Comparison of ENCODE assay signal across 27 cellular contexts in genomic region chr4:146054676-146055075, GRCh38.
DNase-seq lines count a peak whose midpoint lies in the region; ATAC-seq and TF ChIP-seq lines count a peak whose summit lies in the region.
"Had no signal": no experiment of that assay in that cellular context is flagged by ENCODE, and none has a peak within 500 bp of the region (broad histone marks: within the 10 kb centered on the region; RNA-seq: fewer than 3 reads in every experiment).

No MANE protein-coding gene starts in this region.

- H2AFZ ChIP-seq in DND-41 (ENCODE audit: low read depth, low read length) (no peak overlapping the region), mammary epithelial cell (ENCODE audit: low read depth, low read length) (peak overlapping the region; percentile 74)
- H2AFZ ChIP-seq: hepatocyte had no signal

- H3K27me3 ChIP-seq in DND-41 (ENCODE audit: insufficient read depth, low read length, poor library complexity) (no peaks in the 10 kb centered on the region), mammary epithelial cell (ENCODE audit: insufficient read depth, low read length) (no peaks in the 10 kb centered on the region)
- H3K27me3 ChIP-seq: BLaER1, hepatocyte, right lobe of liver, SJCRH30, upper lobe of left lung had no signal

- no peak for ATAC-seq in DND-41 (ENCODE audit: insufficient read depth, low read depth)
- ATAC-seq in GM18861 (IDR thresholded peaks at IDR 0.05; ENCODE audit: unreplicated experiment) = peak; percentile 33
- peak; percentile 46 for ATAC-seq in HG03432 (IDR thresholded peaks at IDR 0.05; ENCODE audit: unreplicated experiment)
- no peak for ATAC-seq in HG02938 (IDR thresholded peaks at IDR 0.05; ENCODE audit: unreplicated experiment)
- ATAC-seq: activated naive CD4-positive, alpha-beta T cell treated with anti-CD3 and anti-CD28 coated beads, Interleukin-2, amount 50 U/mL, for 72 hours; Panc1; right lobe of liver had no signal

- TF ChIP-seq CTCF in DND-41 (IDR thresholded peaks at IDR 0.05; ENCODE audit: borderline replicate concordance, extremely low read depth, low read length, poor library complexity, severe bottlenecking) = no peak
- TF ChIP-seq CTCF in mammary epithelial cell (conservative IDR thresholded peaks at IDR 0.05 in 1 of 2, IDR thresholded peaks at IDR 0.05 in 1 of 2; ENCODE audit: extremely low read depth in 1 of 2, insufficient read depth in 1 of 2, low read depth in 1 of 2, low read length in 2 of 2) = no peak

- H4K20me1 ChIP-seq in DND-41 (ENCODE audit: insufficient read depth, low read length) (no peaks in the 10 kb centered on the region), mammary epithelial cell (ENCODE audit: insufficient read depth, low read length) (no peaks in the 10 kb centered on the region)
- H4K20me1 ChIP-seq: BLaER1 had no signal

- no peak overlapping the region for H3K27ac Mint-ChIP-seq in activated naive CD8-positive, alpha-beta T cell treated with anti-CD3 and anti-CD28 coated beads for 36 hours
- H3K27ac Mint-ChIP-seq: immature natural killer cell, nephron had no signal

- intact Hi-C loops in mammary epithelial cell (cut with micrococcal nuclease) = no loop called here

- no peak overlapping the region for H3K4me3 ChIP-seq in DND-41 (ENCODE audit: low read depth in 1 of 2, low read length in 2 of 2)
- no peak overlapping the region for H3K4me3 ChIP-seq in mammary epithelial cell (replicated peaks in 1 of 3; ENCODE audit: insufficient read depth in 1 of 3, low read depth in 2 of 3, low read length in 3 of 3)
- H3K4me3 ChIP-seq: BLaER1, hepatocyte, left ventricle myocardium inferior, right lobe of liver, SJCRH30, upper lobe of left lung had no signal

- DNase-seq in DND-41 (peak; percentile 4), mammary epithelial cell (peak; percentile 46), DMS53 treated with DMSO at 0.1 percent for 48 hours (lab: John Stamatoyannopoulos, UW; ENCODE audit: unreplicated experiment) (no peak), DMS 273 treated with DMSO at 0.1 percent for 48 hours (lab: John Stamatoyannopoulos, UW) (no peak)
- no peak for DNase-seq in activated naive CD8-positive, alpha-beta T cell treated with anti-CD3 and anti-CD28 coated beads for 36 hours
- DNase-seq: ACHN; activated CD4-positive, alpha-beta T cell treated with anti-CD3 and anti-CD28 coated beads for 4 hours; Caco-2; erythroblast; GOT3; immature natural killer cell; KG1; left ventricle myocardium inferior; NCI-H1694; NCI-H774; right lobe of liver; SJCRH30; T-helper 1 cell; upper lobe of left lung had no signal

- CTCF ChIA-PET in mammary epithelial cell (lab: Charles Lee; ENCODE audit: low non-redundant PET) = no interaction called here

- H3K4me1 Mint-ChIP-seq in activated naive CD8-positive, alpha-beta T cell treated with anti-CD3 and anti-CD28 coated beads for 36 hours = no peaks in the 10 kb centered on the region
- H3K4me1 Mint-ChIP-seq: immature natural killer cell, nephron had no signal

- no peaks in the 10 kb centered on the region for H3K36me3 ChIP-seq in DND-41 (ENCODE audit: insufficient read depth, low read length)
- no peaks in the 10 kb centered on the region for H3K36me3 ChIP-seq in mammary epithelial cell (ENCODE audit: insufficient read depth, low read length)
- H3K36me3 ChIP-seq: BLaER1, left ventricle myocardium inferior, right lobe of liver, SJCRH30, upper lobe of left lung had no signal

- no peaks in the 10 kb centered on the region for H3K9me3 Mint-ChIP-seq in activated naive CD8-positive, alpha-beta T cell treated with anti-CD3 and anti-CD28 coated beads for 36 hours
- H3K9me3 Mint-ChIP-seq: activated naive CD4-positive, alpha-beta T cell treated with anti-CD3 and anti-CD28 coated beads, Interleukin-2, amount 50 U/mL, for 72 hours; nephron had no signal

- no peaks in the 10 kb centered on the region for H3K79me2 ChIP-seq in DND-41 (ENCODE audit: insufficient read depth, low read length)
- no peaks in the 10 kb centered on the region for H3K79me2 ChIP-seq in mammary epithelial cell (ENCODE audit: insufficient read depth, low read length)
- H3K79me2 ChIP-seq: hepatocyte had no signal

- H3K4me1 ChIP-seq in DND-41 (ENCODE audit: insufficient read depth, low read length) (no peaks in the 10 kb centered on the region), mammary epithelial cell (ENCODE audit: insufficient read depth, low read length) (peaks cover 19% of the 10 kb centered on the region)
- H3K4me1 ChIP-seq: Caco-2, left ventricle myocardium inferior, right lobe of liver, SJCRH30, upper lobe of left lung had no signal

- no peaks in the 10 kb centered on the region for H3K27me3 Mint-ChIP-seq in activated naive CD8-positive, alpha-beta T cell treated with anti-CD3 and anti-CD28 coated beads for 36 hours

- H3K27ac ChIP-seq in DND-41 (ENCODE audit: low read length) (no peak overlapping the region), mammary epithelial cell (ENCODE audit: insufficient read depth, low read depth, low read length) (no peak overlapping the region)
- H3K27ac ChIP-seq: BLaER1, hepatocyte, left ventricle myocardium inferior, right lobe of liver, SJCRH30, upper lobe of left lung had no signal

- BruUV-seq in mammary epithelial cell (replicated peaks; lab: Mats Ljungman, UMichigan) = no TSS peak

- no peak overlapping the region for H3K4me3 Mint-ChIP-seq in activated naive CD8-positive, alpha-beta T cell treated with anti-CD3 and anti-CD28 coated beads for 36 hours
- H3K4me3 Mint-ChIP-seq: immature natural killer cell, nephron had no signal

- H3K9me3 ChIP-seq in DND-41 (ENCODE audit: insufficient read depth, low read length, severe bottlenecking) (no peaks in the 10 kb centered on the region), mammary epithelial cell (replicated peaks; ENCODE audit: insufficient read depth, low read length) (no peaks in the 10 kb centered on the region)
- H3K9me3 ChIP-seq: BLaER1, Caco-2, left ventricle myocardium inferior, right lobe of liver, SJCRH30, upper lobe of left lung had no signal

- dilution Hi-C loops in mammary epithelial cell (cut with HindIII; ENCODE audit: low sequenced_read_pairs) = no loop called here

- H3K36me3 Mint-ChIP-seq in activated naive CD8-positive, alpha-beta T cell treated with anti-CD3 and anti-CD28 coated beads for 36 hours = no peaks in the 10 kb centered on the region
- H3K36me3 Mint-ChIP-seq: activated naive CD4-positive, alpha-beta T cell treated with anti-CD3 and anti-CD28 coated beads, Interleukin-2, amount 50 U/mL, for 72 hours; immature natural killer cell had no signal

- H3K9ac ChIP-seq in DND-41 (ENCODE audit: low read depth, low read length) = no peak overlapping the region
- H3K9ac ChIP-seq in mammary epithelial cell (ENCODE audit: insufficient read depth, low read length) = no peak overlapping the region
- H3K9ac ChIP-seq: BLaER1 had no signal

- H3K4me2 ChIP-seq in DND-41 (ENCODE audit: insufficient read depth, low read length) (no peak overlapping the region), mammary epithelial cell (ENCODE audit: insufficient read depth, low read depth, low read length) (peak overlapping the region; percentile 22)
- H3K4me2 ChIP-seq: BLaER1, hepatocyte had no signal

- in situ Hi-C loops in mammary epithelial cell (cut with MboI; ENCODE audit: low sequenced_read_pairs in 2 of 2) = no loop called here

Comparison
In these comparisons a context has a peak if more than half of its experiments do, and no peak if none do; other contexts are left out.
1. ATAC-seq: peak in GM18861 (single experiment) and HG03432 (single experiment); none in DND-41 (single experiment) and HG02938 (single experiment).
2. DNase-seq: peak in DND-41 (single experiment) and mammary epithelial cell (single experiment); none in DMS53 treated with DMSO at 0.1 percent for 48 hours (single experiment), DMS 273 treated with DMSO at 0.1 percent for 48 hours (single experiment) and activated naive CD8-positive, alpha-beta T cell treated with anti-CD3 and anti-CD28 coated beads for 36 hours (single experiment).